ENCODE assay signal across 8 cellular contexts in the genomic region with DNA sequence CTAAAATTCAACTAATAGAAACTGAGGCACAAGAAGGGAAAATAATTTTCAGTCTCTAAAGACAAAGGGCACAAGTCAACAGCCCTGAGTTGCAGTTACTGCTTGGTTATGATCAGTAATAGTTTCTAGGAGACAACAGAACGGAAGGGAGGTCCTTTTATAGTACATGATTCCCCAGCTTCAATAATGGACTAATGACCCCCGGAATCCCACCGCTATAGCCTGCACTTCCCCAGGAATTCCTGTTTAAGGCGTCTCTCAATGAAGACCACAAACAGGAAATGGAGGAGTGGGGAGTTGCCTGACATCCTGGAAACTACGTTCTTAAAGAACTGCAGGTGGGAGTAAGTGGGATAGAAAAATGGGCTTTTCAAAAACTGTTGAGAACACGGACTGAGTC.
DNase-seq lines count a peak whose midpoint lies in the region; ATAC-seq, FAIRE-seq and TF ChIP-seq lines count a peak whose summit lies in the region.

No MANE protein-coding gene starts in this region.

- H3K36me3 ChIP-seq in esophagus muscularis mucosa (peaks cover 0 to 22% (median 3%) of the 10 kb centered on the region in 4 donors), skeletal muscle satellite cell (ENCODE audit: insufficient read depth, low read length) (peaks cover 8% of the 10 kb centered on the region)

- H3K4me3 ChIP-seq in esophagus muscularis mucosa (peak overlapping the region; percentile 24 to 42 (median 40)), skeletal muscle satellite cell (ENCODE audit: low read length) (peak overlapping the region; percentile 16)

- H3K27ac ChIP-seq in RWPE1, result peak overlapping the region; percentile 82
- peak overlapping the region; percentile 84 to 88 (median 86) for H3K27ac ChIP-seq in esophagus muscularis mucosa (replicated peaks in 1 of 4)

- H3K9me3 ChIP-seq in esophagus muscularis mucosa (no peaks in the 10 kb centered on the region), skeletal muscle satellite cell (replicated peaks; ENCODE audit: low read length) (no peaks in the 10 kb centered on the region)

- no peak for TF ChIP-seq EP300 in esophagus muscularis mucosa (IDR thresholded peaks at IDR 0.05)

- TF ChIP-seq POLR2A in esophagus muscularis mucosa (IDR thresholded peaks at IDR 0.05; ENCODE audit: low read depth), result no peak
- no peak for TF ChIP-seq POLR2A in GM12892 (IDR thresholded peaks at IDR 0.05; ENCODE audit: low read depth, low read length)

- H3K4me2 ChIP-seq in skeletal muscle satellite cell (ENCODE audit: low read length), result peak overlapping the region; percentile 44

- peak overlapping the region; percentile 57 for H3K9ac ChIP-seq in skeletal muscle satellite cell (ENCODE audit: low read depth, low read length)

- no peak for FAIRE-seq in GM12892 (lab: Jason Lieb, UNC)

- H3K4me1 ChIP-seq in esophagus muscularis mucosa (peaks cover 34 to 44% (median 39%) of the 10 kb centered on the region in 4 donors), skeletal muscle satellite cell (ENCODE audit: control insufficient read depth, insufficient read depth, low read length) (peaks cover 27% of the 10 kb centered on the region)

- 33% methylated on average over 6 of the region's 6 CpGs for WGBS in esophagus muscularis mucosa

- POLR2A ChIA-PET in RWPE1 (lab: Yijun Ruan, JAX; ENCODE audit: low non-redundant PET), result interaction anchor here (0.9 kb wide), 1 partner anchor 82 kb away, joined by 4 read pairs; no protein-coding TSS in a partner anchor

- intact Hi-C loops in esophagus muscularis mucosa (cut with DNase I), result loop anchor here (2.0 to 5.0 kb wide), 4 partner anchors 33 to 236 kb away; partner anchors contain the start of genes PCDHGB7, PCDHGC3 and TAF7

- TF ChIP-seq CTCF in RWPE1 (conservative IDR thresholded peaks at IDR 0.05; ENCODE audit: low read depth), result peak; percentile 48; the same call in 1 of the 2 replicates
- TF ChIP-seq CTCF in esophagus muscularis mucosa (IDR thresholded peaks at IDR 0.05), result no peak

- DNase-seq in RWPE1 (ENCODE audit: low spot score), result no peak
- DNase-seq in esophagus muscularis mucosa (ENCODE audit: extremely low spot score), result no peak
- DNase-seq in activated CD8-positive, alpha-beta memory T cell treated with anti-CD3 and anti-CD28 coated beads, Interleukin-2, amount 50 U/mL, for 48 hours, result no peak
- DNase-seq in GM12892 (ENCODE audit: insufficient read length), result no peak
- DNase-seq in epidermal melanocyte (ENCODE audit: insufficient read length, low spot score), result no peak
- DNase-seq in 8988T, result no peak

- ATAC-seq in GM19438 (IDR thresholded peaks at IDR 0.05; ENCODE audit: low read depth, unreplicated experiment), result peak; percentile 26

- no peaks in the 10 kb centered on the region for H3K27me3 ChIP-seq in esophagus muscularis mucosa
- no peaks in the 10 kb centered on the region for H3K27me3 ChIP-seq in skeletal muscle satellite cell (ENCODE audit: control insufficient read depth, insufficient read depth, low read length)

- CTCF ChIA-PET in RWPE1 (lab: Yijun Ruan, JAX), result interaction anchor here (0.6 to 2.0 kb wide), 18 partner anchors 10 to 359 kb away, joined by 3 to 17 read pairs (median 4); partner anchors contain the start of genes PCDHB11, PCDHGA12, PCDHGA9 and PCDHGC3
